ENCODE assay signal across 17 cellular contexts in the genomic region with DNA sequence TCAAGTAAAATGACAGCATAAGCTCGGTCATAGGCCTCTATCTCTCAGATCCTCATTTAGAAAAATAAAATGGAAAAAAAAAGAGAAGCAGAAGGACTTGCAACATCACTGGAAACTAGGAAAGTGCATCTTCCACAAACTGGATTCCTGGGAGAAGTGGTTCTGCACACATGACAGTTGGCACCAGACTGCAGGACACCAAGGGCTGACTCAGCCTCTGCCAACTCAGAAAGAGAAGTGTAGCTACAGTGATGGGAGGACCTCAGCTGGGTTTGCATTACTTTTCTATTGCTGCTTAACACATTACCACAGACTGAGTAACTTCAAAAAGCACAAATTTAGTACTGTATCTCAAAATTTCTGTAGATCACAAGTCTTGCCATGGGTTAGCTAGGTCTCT.
"Had no signal": no experiment of that assay in that cellular context is flagged by ENCODE, and none has a peak within 500 bp of the region (broad histone marks: within the 10 kb centered on the region; RNA-seq: fewer than 3 reads in every experiment).

No MANE protein-coding gene starts in this region.

- DNase-seq: activated CD4-positive, alpha-beta T cell treated with anti-CD3 and anti-CD28 coated beads for 4 hours; activated CD4-positive, alpha-beta T cell treated with anti-CD3 and anti-CD28 coated beads, Interleukin-2, amount 50 U/mL, for 48 hours; activated CD8-positive, alpha-beta memory T cell treated with anti-CD3 and anti-CD28 coated beads for 24 hours; activated effector memory CD4-positive, alpha-beta T cell treated with Interleukin-2 at 50 U/mL for 16 hours; activated naive CD4-positive, alpha-beta T cell treated with anti-CD3 and anti-CD28 coated beads for 36 hours; activated naive CD8-positive, alpha-beta T cell treated with anti-CD3 and anti-CD28 coated beads for 36 hours; cerebellar nuclear complex; hippocampal formation; kidney; mesenchymal stem cell; natural killer cell; right cardiac atrium; stimulated activated CD4-positive, alpha-beta T cell treated with anti-CD3 and anti-CD28 coated beads, Interleukin-15, amount 100 ng/mL, for 24 hours; stimulated activated CD4-positive, alpha-beta T cell treated with anti-CD3 and anti-CD28 coated beads, Interleukin-2, amount 100 ng/mL, for 24 hours; stimulated activated naive B cell treated with anti-CD40 and anti-IgM and Interleukin-4, amounts not matched to agents 10 μg/mL and 1 μg/mL and 100 μg/mL, for 72 hours; stomach; T-helper 17 cell had no signal
